In the genomic region with DNA sequence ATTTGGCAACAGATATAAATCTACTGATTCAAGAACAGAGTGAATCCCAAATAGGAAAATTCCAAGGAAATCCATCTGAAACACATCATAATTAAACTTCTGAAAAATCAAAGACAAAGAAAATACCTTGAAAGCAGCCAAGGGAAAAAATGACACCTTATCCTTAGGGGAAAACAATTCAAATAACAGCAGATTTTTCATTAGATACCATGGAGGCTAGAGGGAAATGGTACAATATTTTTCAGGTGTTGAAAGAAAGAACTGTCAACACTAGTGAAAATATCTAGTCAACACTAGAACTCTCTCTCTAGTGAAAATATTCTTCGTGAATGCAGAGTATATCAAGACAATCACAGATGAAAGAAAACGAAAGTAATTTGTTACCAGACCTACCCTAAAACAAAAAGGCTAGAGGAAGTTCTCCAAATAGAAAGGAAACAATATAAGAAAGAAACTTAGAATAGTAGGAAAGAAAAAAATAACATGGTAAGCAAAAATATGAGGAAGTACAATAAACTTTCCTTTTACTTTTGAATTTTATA, we compare ENCODE assay signal across 16 cellular contexts. TPM values are rescaled to one million over a fixed set of nuclear protein-coding genes. Genes with fewer than 3 reads are reported as not detected.
"Had no signal": no experiment of that assay in that cellular context is flagged by ENCODE, and none has a peak within 500 bp of the region (broad histone marks: within the 10 kb centered on the region; RNA-seq: fewer than 3 reads in every experiment).

No MANE protein-coding gene starts in this region.

- H3K36me3 ChIP-seq: cardiac muscle cell, colonic mucosa, gastroesophageal sphincter, neural progenitor cell, thyroid gland, vagina had no signal

- H3K27ac Mint-ChIP-seq: neural progenitor cell; stimulated activated effector memory CD8-positive, alpha-beta T cell treated with anti-CD3 and anti-CD28 coated beads, Interleukin-12 subunit alpha, Interleukin-12 subunit beta, amount 100 ng/mL, for 72 hours had no signal

- H3K27me3 ChIP-seq: colonic mucosa, thyroid gland, vagina had no signal

- FAIRE-seq: kidney had no signal

- DNase-seq: activated CD8-positive, alpha-beta memory T cell treated with anti-CD3 and anti-CD28 coated beads for 24 hours; colonic mucosa; kidney; left ventricle myocardium superior; retina; SK-N-SH; thyroid gland had no signal

- ATAC-seq: gastroesophageal sphincter; left ventricle myocardium superior; stimulated activated effector memory CD8-positive, alpha-beta T cell treated with anti-CD3 and anti-CD28 coated beads, Interleukin-12 subunit alpha, Interleukin-12 subunit beta, amount 100 ng/mL, for 72 hours had no signal

- H3K4me3 Mint-ChIP-seq: neural progenitor cell; stimulated activated effector memory CD8-positive, alpha-beta T cell treated with anti-CD3 and anti-CD28 coated beads, Interleukin-12 subunit alpha, Interleukin-12 subunit beta, amount 100 ng/mL, for 72 hours had no signal

- H3K36me3 Mint-ChIP-seq: neural progenitor cell; stimulated activated effector memory CD8-positive, alpha-beta T cell treated with anti-CD3 and anti-CD28 coated beads, Interleukin-12 subunit alpha, Interleukin-12 subunit beta, amount 100 ng/mL, for 72 hours had no signal

- H3K4me3 ChIP-seq: cardiac muscle cell, colonic mucosa, gastroesophageal sphincter, neural progenitor cell, skin epidermis, thyroid gland, vagina had no signal

- H3K27ac ChIP-seq: cardiac muscle cell, colonic mucosa, gastroesophageal sphincter, neural progenitor cell, parathyroid adenoma, skin epidermis, thyroid gland, vagina had no signal

- H3K4me1 Mint-ChIP-seq: neural progenitor cell had no signal

- H3K4me1 ChIP-seq: colonic mucosa, thyroid gland had no signal

- H3K9me3 ChIP-seq: colonic mucosa, SK-N-SH, thyroid gland, vagina had no signal

RNA-seq across cellular contexts. Expression of a gene that starts 51.1 kb away (rescaled TPM):
- total RNA-seq: cardiac muscle cell; fibroblast of lung; kidney; left ventricle myocardium superior; T-helper 2 cell treated with Interferon-gamma antibody and Interleukin-4, amounts not matched to agents 100 ng/mL and 5 ng/mL, for 36 hours; vagina had no signal
- polyA plus RNA-seq: cardiac muscle cell, fibroblast of lung, SK-N-SH had no signal
